8 cellular contexts compared by ENCODE assay signal in the genomic region with DNA sequence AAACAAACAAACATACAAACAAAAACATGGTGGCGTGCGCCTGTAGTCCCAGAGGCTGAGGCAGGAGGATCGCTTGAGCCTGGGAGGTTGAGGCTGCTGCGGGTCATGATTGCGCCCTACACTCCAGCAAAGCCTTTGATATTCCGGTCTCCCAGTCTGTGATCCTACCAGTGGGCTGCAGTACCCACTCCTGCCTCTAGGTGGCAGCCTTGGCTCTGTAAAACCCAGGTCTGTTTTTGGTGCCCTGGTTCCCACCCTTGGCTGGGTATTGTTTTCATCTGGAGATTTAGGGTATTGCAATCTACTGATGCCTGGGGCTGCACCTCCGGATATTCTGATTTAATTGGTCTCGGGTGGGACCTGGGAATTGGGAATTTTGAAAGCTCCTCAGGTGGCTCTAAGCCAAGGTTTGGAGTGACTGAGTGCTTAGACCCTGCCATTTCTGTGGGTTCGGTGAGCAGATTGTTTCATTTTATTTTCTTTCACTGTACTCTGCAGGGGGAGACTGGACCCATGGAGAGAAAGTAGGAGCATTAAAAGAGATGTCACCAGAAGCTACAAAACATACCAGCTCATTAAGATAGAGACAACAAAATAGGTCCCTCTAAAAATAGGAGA. TPM values are rescaled to one million over a fixed set of nuclear protein-coding genes. Genes with fewer than 3 reads are reported as not detected.
DNase-seq lines count a peak whose midpoint lies in the region; ATAC-seq and TF ChIP-seq lines count a peak whose summit lies in the region.

No MANE protein-coding gene starts in this region.

- H3K4me1 ChIP-seq in adipocyte (ENCODE audit: control insufficient read depth, insufficient read depth, low read length), result peaks cover 22% of the 10 kb centered on the region

- ATAC-seq in GM18517 (IDR thresholded peaks at IDR 0.05; ENCODE audit: unreplicated experiment), result peak; percentile 65
- peak; percentile 56 to 58 for ATAC-seq in left cardiac atrium
- no peak for ATAC-seq in GM19463 (IDR thresholded peaks at IDR 0.05; ENCODE audit: unreplicated experiment)

- peak; percentile 85 for DNase-seq in ACHN
- peak; percentile 32 for DNase-seq in LNCaP clone FGC (ENCODE audit: low read depth)
- peak; percentile 45 for DNase-seq in T follicular helper cell (ENCODE audit: low read depth)
- DNase-seq in adipocyte (ENCODE audit: low read depth), result peak; percentile 84
- peak; percentile 77 for DNase-seq in left cardiac atrium
- DNase-seq in retinal pigment epithelial cell (ENCODE audit: low read depth), result peak; percentile 23

- H3K36me3 ChIP-seq in adipocyte (ENCODE audit: control insufficient read depth, insufficient read depth, low read length, severe bottlenecking), result no peaks in the 10 kb centered on the region

- in situ Hi-C loops in ACHN (cut with HindIII; ENCODE audit: low pct_ligation_motif_present, low pct_unique_long_range_greater_than_20kb, low sequenced_read_pairs), result no loop called here

- intact Hi-C loops in left cardiac atrium (cut with DNase I), result loop anchor here (5.0 to 10.0 kb wide), 3 partner anchors 289 to 692 kb away; no protein-coding TSS in a partner anchor

- no peaks in the 10 kb centered on the region for H3K9me3 ChIP-seq in adipocyte (ENCODE audit: control insufficient read depth, low read length)

- TF ChIP-seq CTCF in LNCaP clone FGC (IDR thresholded peaks at IDR 0.05; ENCODE audit: control insufficient read depth, extremely low read depth, insufficient read depth), result peak; percentile 90
- TF ChIP-seq CTCF in retinal pigment epithelial cell (conservative IDR thresholded peaks at IDR 0.05; ENCODE audit: low read depth, low read length), result peak; percentile 100

- no peak overlapping the region for H3K4me3 ChIP-seq in LNCaP clone FGC (ENCODE audit: low read depth, low read length)
- no peak overlapping the region for H3K4me3 ChIP-seq in adipocyte (ENCODE audit: low read length)
- no peak overlapping the region for H3K4me3 ChIP-seq in retinal pigment epithelial cell (ENCODE audit: low read length)

- H3K27me3 ChIP-seq in adipocyte (replicated peaks; ENCODE audit: control insufficient read depth, insufficient read depth, low read length), result no peaks in the 10 kb centered on the region

- H3K9ac ChIP-seq in adipocyte (ENCODE audit: low read length), result no peak overlapping the region

RNA-seq across cellular contexts. Expression of a gene that starts 40.5 kb away (rescaled TPM):
- total RNA-seq in left cardiac atrium, result 1 to 10 TPM in 1 of 2 donors, under 1 TPM in 1; 0.53 to 1.9 TPM

Comparison
In these comparisons a context has a peak if more than half of its experiments do, and no peak if none do; other contexts are left out.
1. DNase-seq: peak in every context shown above with its lines; median percentile 85 in ACHN; 84 in adipocyte; 77 in left cardiac atrium; 45 in T follicular helper cell; 32 in LNCaP clone FGC; 23 in retinal pigment epithelial cell.